ENCODE assay signal across 9 cellular contexts in genomic region chr4:163484906-163485305, GRCh38. TPM values are rescaled to one million over a fixed set of nuclear protein-coding genes. Genes with fewer than 3 reads are reported as not detected.
DNase-seq lines count a peak whose midpoint lies in the region; ATAC-seq and TF ChIP-seq lines count a peak whose summit lies in the region.
"Had no signal": no experiment of that assay in that cellular context is flagged by ENCODE, and none has a peak within 500 bp of the region (broad histone marks: within the 10 kb centered on the region; RNA-seq: fewer than 3 reads in every experiment).

No MANE protein-coding gene starts in this region.

- no peak overlapping the region for H3K4me3 ChIP-seq in Peyer's patch
- H3K4me3 ChIP-seq in right atrium auricular region, result no peak overlapping the region
- H3K4me3 ChIP-seq: BLaER1 treated with 17β-estradiol and CSF1 and Interleukin-3, amounts not matched to agents 10 nM and 100 nM had no signal

- ATAC-seq in HG02885 (IDR thresholded peaks at IDR 0.05; ENCODE audit: poor library complexity, unreplicated experiment) (peak; percentile 54), HG03135 (IDR thresholded peaks at IDR 0.05; ENCODE audit: unreplicated experiment) (no peak)

- H3K9me3 ChIP-seq in Peyer's patch (no peaks in the 10 kb centered on the region), right atrium auricular region (no peaks in the 10 kb centered on the region)
- H3K9me3 ChIP-seq: BLaER1 treated with 17β-estradiol and CSF1 and Interleukin-3, amounts not matched to agents 10 nM and 100 nM had no signal

- TF ChIP-seq POLR2A in Peyer's patch (IDR thresholded peaks at IDR 0.05), result no peak

- H3K27me3 ChIP-seq in Peyer's patch (no peaks in the 10 kb centered on the region), right atrium auricular region (no peaks in the 10 kb centered on the region)
- H3K27me3 ChIP-seq: BLaER1 treated with 17β-estradiol and CSF1 and Interleukin-3, amounts not matched to agents 10 nM and 100 nM had no signal

- peak in 5 of 6 experiments; percentile 33 to 76 (median 46) for TF ChIP-seq CTCF in Peyer's patch (IDR thresholded peaks at IDR 0.05)
- peak; percentile 46 to 69 for TF ChIP-seq CTCF in right atrium auricular region (IDR thresholded peaks at IDR 0.05)

- H3K27ac ChIP-seq in Peyer's patch (no peak overlapping the region), right atrium auricular region (no peak overlapping the region)
- H3K27ac ChIP-seq: BLaER1 treated with 17β-estradiol and CSF1 and Interleukin-3, amounts not matched to agents 10 nM and 100 nM had no signal

- no peaks in the 10 kb centered on the region for H3K4me1 ChIP-seq in Peyer's patch
- H3K4me1 ChIP-seq in right atrium auricular region, result no peaks in the 10 kb centered on the region

- H3K36me3 ChIP-seq in Peyer's patch (no peaks in the 10 kb centered on the region), right atrium auricular region (no peaks in the 10 kb centered on the region)
- H3K36me3 ChIP-seq: BLaER1 treated with 17β-estradiol and CSF1 and Interleukin-3, amounts not matched to agents 10 nM and 100 nM had no signal

- DNase-seq in NCI-H146 (lab: John Stamatoyannopoulos, UW) (peak; percentile 54), NCI-H146 treated with DMSO at 0.1 percent for 48 hours (lab: John Stamatoyannopoulos, UW; ENCODE audit: unreplicated experiment) (no peak), Peyer's patch (peak in 2 of 3 donors; percentile 67 to 72), right atrium auricular region (ENCODE audit: low spot score) (no peak)
- peak; percentile 52 for DNase-seq in activated naive CD4-positive, alpha-beta T cell treated with anti-CD3 and anti-CD28 coated beads, Interleukin-2, amount 50 U/mL, for 16 hours
- peak in 2 of 3 donors; percentile 33 to 47 for DNase-seq in stimulated activated CD4-positive, alpha-beta T cell treated with anti-CD3 and anti-CD28 coated beads, Interleukin-12 subunit alpha, Interleukin-12 subunit beta, amount 100 ng/mL, for 48 hours (ENCODE audit: low read depth in 2 of 3, low spot score in 1 of 3)

RNA-seq across cellular contexts. Expression of gene TMA16, which starts 9.6 kb away (rescaled TPM):
- 10 to 100 TPM in 3 of 4 donors, 1 to 10 TPM in 1; 6.1 to 26.4 (median 15.1) TPM for total RNA-seq in Peyer's patch
- total RNA-seq in right atrium auricular region, result 10 to 100 TPM; 11.4 to 15.2 TPM

RNA-seq across cellular contexts. Expression of gene TKTL2, which starts 11.4 kb away (rescaled TPM):
- total RNA-seq in Peyer's patch (not detected), right atrium auricular region (not detected)

Comparison
In these comparisons a context has a peak if more than half of its experiments do, and no peak if none do; other contexts are left out.
1. DNase-seq: peak in NCI-H146 (single experiment), Peyer's patch (2 of 3), activated naive CD4-positive, alpha-beta T cell treated with anti-CD3 and anti-CD28 coated beads, Interleukin-2, amount 50 U/mL, for 16 hours (single experiment) and stimulated activated CD4-positive, alpha-beta T cell treated with anti-CD3 and anti-CD28 coated beads, Interleukin-12 subunit alpha, Interleukin-12 subunit beta, amount 100 ng/mL, for 48 hours (2 of 3); none in NCI-H146 treated with DMSO at 0.1 percent for 48 hours (single experiment) and right atrium auricular region (single experiment).